8 cellular contexts compared by ENCODE assay signal in genomic region chr14:38078393-38078792, GRCh38.
DNase-seq lines count a peak whose midpoint lies in the region; ATAC-seq and TF ChIP-seq lines count a peak whose summit lies in the region.

No MANE protein-coding gene starts in this region.

- H3K9me3 ChIP-seq in colonic mucosa, result no peaks in the 10 kb centered on the region

- H3K27me3 ChIP-seq in colonic mucosa, result no peaks in the 10 kb centered on the region

- H3K4me3 ChIP-seq in colonic mucosa, result no peak overlapping the region

- H3K27me3 Mint-ChIP-seq in activated T-helper 2 cell treated with anti-CD3 and anti-CD28 coated beads, Interferon-gamma antibody, Interleukin-2, Interleukin-4, amounts not matched to agents 10 μg/mL and 5 μg/mL and 100 μg/mL, durations not matched to agents 14 hours and 24 hours and 36 hours (ENCODE audit: low read depth), result no peaks in the 10 kb centered on the region
- H3K27me3 Mint-ChIP-seq in nephron (ENCODE audit: low read depth), result no peaks in the 10 kb centered on the region
- H3K27me3 Mint-ChIP-seq in chondrocyte (ENCODE audit: low read depth), result no peaks in the 10 kb centered on the region

- H3K4me3 Mint-ChIP-seq in activated T-helper 2 cell treated with anti-CD3 and anti-CD28 coated beads, Interferon-gamma antibody, Interleukin-2, Interleukin-4, amounts not matched to agents 10 μg/mL and 5 μg/mL and 100 μg/mL, durations not matched to agents 14 hours and 24 hours and 36 hours (ENCODE audit: low read depth), result no peak overlapping the region
- H3K4me3 Mint-ChIP-seq in nephron (no peak overlapping the region), chondrocyte (ENCODE audit: unreplicated experiment) (no peak overlapping the region)

- H3K27ac Mint-ChIP-seq in activated T-helper 2 cell treated with anti-CD3 and anti-CD28 coated beads, Interferon-gamma antibody, Interleukin-2, Interleukin-4, amounts not matched to agents 10 μg/mL and 5 μg/mL and 100 μg/mL, durations not matched to agents 14 hours and 24 hours and 36 hours, result no peak overlapping the region
- H3K27ac Mint-ChIP-seq in nephron, result peak overlapping the region in 2 of 3 experiments; percentile 5 to 26
- H3K27ac Mint-ChIP-seq in chondrocyte (ENCODE audit: unreplicated experiment), result no peak overlapping the region

- TF ChIP-seq CTCF in nephron (IDR thresholded peaks at IDR 0.05; ENCODE audit: unreplicated experiment in 3 of 3), result no peak
- no peak for TF ChIP-seq CTCF in chondrocyte (IDR thresholded peaks at IDR 0.05)
- no peak for TF ChIP-seq CTCF in colonic mucosa (IDR thresholded peaks at IDR 0.05)

- H3K27ac ChIP-seq in colonic mucosa, result no peak overlapping the region

- peaks cover 8% of the 10 kb centered on the region for H3K9me3 Mint-ChIP-seq in activated T-helper 2 cell treated with anti-CD3 and anti-CD28 coated beads, Interferon-gamma antibody, Interleukin-2, Interleukin-4, amounts not matched to agents 10 μg/mL and 5 μg/mL and 100 μg/mL, durations not matched to agents 14 hours and 24 hours and 36 hours
- no peaks in the 10 kb centered on the region for H3K9me3 Mint-ChIP-seq in nephron
- peaks cover 8% of the 10 kb centered on the region for H3K9me3 Mint-ChIP-seq in chondrocyte (ENCODE audit: low read depth)

- peak; percentile 20 to 29 for ATAC-seq in activated CD4-positive, CD25-positive, alpha-beta regulatory T cell treated with anti-CD3 and anti-CD28 coated beads, Interleukin-2, amount 50 U/mL, for 24 hours

- H3K9ac ChIP-seq in colonic mucosa (ENCODE audit: low read depth in 2 of 2, low read length in 2 of 2), result no peak overlapping the region

- intact Hi-C loops in activated T-helper 2 cell treated with anti-CD3 and anti-CD28 coated beads, Interferon-gamma antibody, Interleukin-2, Interleukin-4, amounts not matched to agents 10 μg/mL and 5 μg/mL and 100 μg/mL, durations not matched to agents 14 hours and 24 hours and 36 hours (cut with micrococcal nuclease), result no loop called here
- intact Hi-C loops in colonic mucosa (cut with DNase I), result no loop called here

- H3K36me3 Mint-ChIP-seq in activated T-helper 2 cell treated with anti-CD3 and anti-CD28 coated beads, Interferon-gamma antibody, Interleukin-2, Interleukin-4, amounts not matched to agents 10 μg/mL and 5 μg/mL and 100 μg/mL, durations not matched to agents 14 hours and 24 hours and 36 hours (ENCODE audit: low read depth), result no peaks in the 10 kb centered on the region
- H3K36me3 Mint-ChIP-seq in nephron (ENCODE audit: low read depth) (no peaks in the 10 kb centered on the region), chondrocyte (ENCODE audit: low read depth) (no peaks in the 10 kb centered on the region)

- peaks cover 33% of the 10 kb centered on the region for H3K4me1 Mint-ChIP-seq in activated T-helper 2 cell treated with anti-CD3 and anti-CD28 coated beads, Interferon-gamma antibody, Interleukin-2, Interleukin-4, amounts not matched to agents 10 μg/mL and 5 μg/mL and 100 μg/mL, durations not matched to agents 14 hours and 24 hours and 36 hours (ENCODE audit: low read depth)
- peaks cover 31% of the 10 kb centered on the region for H3K4me1 Mint-ChIP-seq in nephron
- no peaks in the 10 kb centered on the region for H3K4me1 Mint-ChIP-seq in chondrocyte (ENCODE audit: low read depth)

- no peaks in the 10 kb centered on the region for H3K36me3 ChIP-seq in colonic mucosa

- DNase-seq in activated CD4-positive, CD25-positive, alpha-beta regulatory T cell treated with anti-CD3 and anti-CD28 coated beads, Interleukin-2, amount 50 U/mL, for 72 hours, result no peak
- peak; percentile 60 for DNase-seq in NCI-H128 (lab: John Stamatoyannopoulos, UW; ENCODE audit: unreplicated experiment)
- peak; percentile 18 for DNase-seq in activated T-helper 2 cell treated with anti-CD3 and anti-CD28 coated beads, Interferon-gamma antibody, Interleukin-2, Interleukin-4, amounts not matched to agents 10 μg/mL and 5 μg/mL and 100 μg/mL, durations not matched to agents 14 hours and 24 hours and 36 hours (ENCODE audit: low spot score)
- DNase-seq in medulla oblongata (ENCODE audit: extremely low spot score), result no peak
- no peak for DNase-seq in chondrocyte (ENCODE audit: low spot score)
- no peak for DNase-seq in colonic mucosa

- no peaks in the 10 kb centered on the region for H3K4me1 ChIP-seq in colonic mucosa

Comparison
In these comparisons a context has a peak if more than half of its experiments do, and no peak if none do; other contexts are left out.
1. DNase-seq: peak in NCI-H128 (single experiment) and activated T-helper 2 cell treated with anti-CD3 and anti-CD28 coated beads, Interferon-gamma antibody, Interleukin-2, Interleukin-4, amounts not matched to agents 10 μg/mL and 5 μg/mL and 100 μg/mL, durations not matched to agents 14 hours and 24 hours and 36 hours (single experiment); none in activated CD4-positive, CD25-positive, alpha-beta regulatory T cell treated with anti-CD3 and anti-CD28 coated beads, Interleukin-2, amount 50 U/mL, for 72 hours (single experiment), medulla oblongata (single experiment), chondrocyte (single experiment) and colonic mucosa (single experiment).
2. H3K27ac Mint-ChIP-seq: peak in nephron (2 of 3); none in activated T-helper 2 cell treated with anti-CD3 and anti-CD28 coated beads, Interferon-gamma antibody, Interleukin-2, Interleukin-4, amounts not matched to agents 10 μg/mL and 5 μg/mL and 100 μg/mL, durations not matched to agents 14 hours and 24 hours and 36 hours (single experiment) and chondrocyte (single experiment).